Comparison of ENCODE assay signal across 22 cellular contexts in genomic region chr17:38958326-38958725, GRCh38. TPM values are rescaled to one million over a fixed set of nuclear protein-coding genes. Genes with fewer than 3 reads are reported as not detected.
A peak's percentile ranks its signal among the peaks of the same experiment; 100 is the strongest.
DNase-seq lines count a peak whose midpoint lies in the region; ATAC-seq, FAIRE-seq and TF ChIP-seq lines count a peak whose summit lies in the region.
"Had no signal": no experiment of that assay in that cellular context is flagged by ENCODE, and none has a peak within 500 bp of the region (broad histone marks: within the 10 kb centered on the region; RNA-seq: fewer than 3 reads in every experiment).

No MANE protein-coding gene starts in this region.

- H3K4me1 ChIP-seq in hepatocyte (ENCODE audit: insufficient read depth) = no peaks in the 10 kb centered on the region
- H3K4me1 ChIP-seq: left ventricle myocardium inferior, transverse colon had no signal

- no peak overlapping the region for H3K4me2 ChIP-seq in hepatocyte

- TF ChIP-seq CTCF in HFFc6 (IDR thresholded peaks at IDR 0.05) (no peak), brain microvascular endothelial cell (IDR thresholded peaks at IDR 0.05; ENCODE audit: low read depth, low read length, missing control alignments) (no peak), hepatocyte (IDR thresholded peaks at IDR 0.05; ENCODE audit: poor library complexity) (no peak), CD14-positive monocyte (IDR thresholded peaks at IDR 0.05) (no peak)

- peak; percentile 96 for FAIRE-seq in A204.1 (lab: Jason Lieb, UNC)
- FAIRE-seq: small intestine had no signal

- H3K4me3 ChIP-seq in brain microvascular endothelial cell (ENCODE audit: low read depth, low read length) (no peak overlapping the region), hepatocyte (no peak overlapping the region)
- H3K4me3 ChIP-seq: dorsolateral prefrontal cortex, esophagus squamous epithelium, left ventricle myocardium inferior, transverse colon had no signal

- no peaks in the 10 kb centered on the region for H3K27me3 Mint-ChIP-seq in HFFc6 (ENCODE audit: insufficient read depth)
- H3K27me3 Mint-ChIP-seq in CD14-positive monocyte (ENCODE audit: low read depth in 3 of 3) = peaks cover 2 to 8% (median 8%) of the 10 kb centered on the region in 3 donors
- H3K27me3 Mint-ChIP-seq: activated T-helper 17 cell treated with anti-CD3 and anti-CD28 coated beads, Interleukin-2, amount 50 U/mL, for 72 hours; stimulated activated memory B cell treated with anti-CD40 and anti-IgM and Interleukin-4, amounts not matched to agents 10 μg/mL and 1 μg/mL and 100 μg/mL, for 72 hours had no signal

- H3K36me3 ChIP-seq in brain microvascular endothelial cell (replicated peaks) (no peaks in the 10 kb centered on the region), hepatocyte (replicated peaks; ENCODE audit: insufficient read depth, low read depth) (no peaks in the 10 kb centered on the region)
- H3K36me3 ChIP-seq: esophagus squamous epithelium, left ventricle myocardium inferior, transverse colon had no signal

- H3K27me3 ChIP-seq in brain microvascular endothelial cell (replicated peaks) (no peaks in the 10 kb centered on the region), hepatocyte (no peaks in the 10 kb centered on the region)
- H3K27me3 ChIP-seq: dorsolateral prefrontal cortex, esophagus squamous epithelium, transverse colon had no signal

- no peak overlapping the region for H2AFZ ChIP-seq in hepatocyte

- H3K36me3 Mint-ChIP-seq in HFFc6 (ENCODE audit: low read depth) = no peaks in the 10 kb centered on the region
- no peaks in the 10 kb centered on the region for H3K36me3 Mint-ChIP-seq in CD14-positive monocyte
- H3K36me3 Mint-ChIP-seq: stimulated activated memory B cell treated with anti-CD40 and anti-IgM and Interleukin-4, amounts not matched to agents 10 μg/mL and 1 μg/mL and 100 μg/mL, for 72 hours had no signal

- intact Hi-C loops in CD14-positive monocyte (cut with micrococcal nuclease) = no loop called here

- no peaks in the 10 kb centered on the region for H3K9me3 ChIP-seq in hepatocyte (ENCODE audit: low read depth)
- H3K9me3 ChIP-seq: Caco-2, esophagus squamous epithelium, left ventricle myocardium inferior, transverse colon had no signal

- ATAC-seq in HG02840 (IDR thresholded peaks at IDR 0.05; ENCODE audit: low FRiP score, unreplicated experiment) (no peak), GM18519 (IDR thresholded peaks at IDR 0.05; ENCODE audit: low FRiP score, unreplicated experiment) (no peak)
- ATAC-seq: activated T-helper 17 cell treated with anti-CD3 and anti-CD28 coated beads, Interleukin-2, amount 50 U/mL, for 72 hours; stimulated activated memory B cell treated with anti-CD40 and anti-IgM and Interleukin-4, amounts not matched to agents 10 μg/mL and 1 μg/mL and 100 μg/mL, for 72 hours had no signal

- H3K4me3 Mint-ChIP-seq in HFFc6 = peak overlapping the region; percentile 46
- no peak overlapping the region for H3K4me3 Mint-ChIP-seq in CD14-positive monocyte
- H3K4me3 Mint-ChIP-seq: activated T-helper 17 cell treated with anti-CD3 and anti-CD28 coated beads, Interleukin-2, amount 50 U/mL, for 72 hours; stimulated activated memory B cell treated with anti-CD40 and anti-IgM and Interleukin-4, amounts not matched to agents 10 μg/mL and 1 μg/mL and 100 μg/mL, for 72 hours had no signal

- H3K9me2 ChIP-seq in hepatocyte (replicated peaks; ENCODE audit: insufficient read depth) = no peaks in the 10 kb centered on the region

- 13% methylated on average over 1 of the region's 1 CpG for WGBS in hepatocyte (ENCODE audit: low lambda C conversion rate, missing lambda C conversion rate)

- in situ Hi-C loops in brain microvascular endothelial cell (cut with HindIII; ENCODE audit: low pct_ligation_motif_present, low sequenced_read_pairs) = no loop called here

- H3K27ac Mint-ChIP-seq in HFFc6 = peak overlapping the region; percentile 83
- H3K27ac Mint-ChIP-seq in CD14-positive monocyte = no peak overlapping the region
- H3K27ac Mint-ChIP-seq: activated T-helper 17 cell treated with anti-CD3 and anti-CD28 coated beads, Interleukin-2, amount 50 U/mL, for 72 hours; stimulated activated memory B cell treated with anti-CD40 and anti-IgM and Interleukin-4, amounts not matched to agents 10 μg/mL and 1 μg/mL and 100 μg/mL, for 72 hours had no signal

- no peaks in the 10 kb centered on the region for H4K20me1 ChIP-seq in hepatocyte (ENCODE audit: insufficient read depth, poor library complexity, severe bottlenecking)

- peak; percentile 11 for DNase-seq in HFFc6
- no peak for DNase-seq in brain microvascular endothelial cell
- no peak for DNase-seq in hepatocyte (ENCODE audit: low spot score)
- no peak for DNase-seq in CD14-positive monocyte (ENCODE audit: low spot score)
- no peak for DNase-seq in SKM-1 treated with dmso at 0.1 percent for 144 hours (lab: John Stamatoyannopoulos, UW; ENCODE audit: unreplicated experiment)
- DNase-seq: aorta, Caco-2, dorsolateral prefrontal cortex, esophagus squamous epithelium, left ventricle myocardium inferior, NCI-H1436 treated with DMSO at 0.1 percent for 48 hours, NCI-H510A, small intestine, transverse colon had no signal

- H3K4me1 Mint-ChIP-seq in HFFc6 (ENCODE audit: low read depth) (peaks cover 35% of the 10 kb centered on the region), CD14-positive monocyte (no peaks in the 10 kb centered on the region)
- H3K4me1 Mint-ChIP-seq: activated T-helper 17 cell treated with anti-CD3 and anti-CD28 coated beads, Interleukin-2, amount 50 U/mL, for 72 hours; stimulated activated memory B cell treated with anti-CD40 and anti-IgM and Interleukin-4, amounts not matched to agents 10 μg/mL and 1 μg/mL and 100 μg/mL, for 72 hours had no signal

- H3K27ac ChIP-seq in brain microvascular endothelial cell (peak overlapping the region; percentile 26), hepatocyte (peak overlapping the region; percentile 22)
- H3K27ac ChIP-seq: dorsolateral prefrontal cortex, esophagus squamous epithelium, HL-60, left ventricle myocardium inferior, transverse colon had no signal

- no peaks in the 10 kb centered on the region for H3K9me3 Mint-ChIP-seq in HFFc6
- no peaks in the 10 kb centered on the region for H3K9me3 Mint-ChIP-seq in CD14-positive monocyte
- H3K9me3 Mint-ChIP-seq: activated T-helper 17 cell treated with anti-CD3 and anti-CD28 coated beads, Interleukin-2, amount 50 U/mL, for 72 hours; stimulated activated memory B cell treated with anti-CD40 and anti-IgM and Interleukin-4, amounts not matched to agents 10 μg/mL and 1 μg/mL and 100 μg/mL, for 72 hours had no signal

- H3K79me2 ChIP-seq in hepatocyte = no peaks in the 10 kb centered on the region

RNA-seq across cellular contexts. Expression of gene FBXO47, which starts 8.9 kb away (rescaled TPM):
- total RNA-seq in HFFc6 (2021; fragmentation: NEBNext Ultra II Directional; extraction: Animal tissue kit (Norgen Biotek cat#: 25700)) = not detected
- total RNA-seq in hepatocyte = not detected in 2 replicates
- not detected in 2 replicates for polyA plus RNA-seq in hepatocyte
- polyA plus RNA-seq in CD14-positive monocyte = not detected
- total RNA-seq: activated T-helper 17 cell treated with anti-CD3 and anti-CD28 coated beads, Interleukin-2, amount 50 U/mL, for 72 hours; aorta; Caco-2; esophagus squamous epithelium; left ventricle myocardium inferior; LHCN-M2; SK-MEL-5; transverse colon had no signal
- polyA plus RNA-seq: aorta had no signal
